ENCODE assay signal across 9 cellular contexts in genomic region chr14:58238252-58239247, GRCh38. TPM values are rescaled to one million over a fixed set of nuclear protein-coding genes. Genes with fewer than 3 reads are reported as not detected.
DNase-seq lines count a peak whose midpoint lies in the region; ATAC-seq and TF ChIP-seq lines count a peak whose summit lies in the region.
"Had no signal": no experiment of that assay in that cellular context is flagged by ENCODE, and none has a peak within 500 bp of the region (broad histone marks: within the 10 kb centered on the region; RNA-seq: fewer than 3 reads in every experiment).

No MANE protein-coding gene starts in this region.

- H3K36me3 ChIP-seq in iPS-15b (ENCODE audit: control insufficient read depth, insufficient read depth, low read length) (no peaks in the 10 kb centered on the region), smooth muscle cell (ENCODE audit: low read depth) (no peaks in the 10 kb centered on the region)

- peak overlapping the region; percentile 81 for H3K27ac ChIP-seq in smooth muscle cell (ENCODE audit: low read depth)

- no peaks in the 10 kb centered on the region for H3K79me2 ChIP-seq in smooth muscle cell (ENCODE audit: low read depth)

- H4K20me1 ChIP-seq in smooth muscle cell (ENCODE audit: low read depth) = no peaks in the 10 kb centered on the region

- peak overlapping the region; percentile 51 for H2AFZ ChIP-seq in smooth muscle cell (ENCODE audit: low read depth)

- peak overlapping the region; percentile 43 for H3K4me3 ChIP-seq in iPS-15b (ENCODE audit: low read depth, low read length)
- peak overlapping the region; percentile 91 for H3K4me3 ChIP-seq in smooth muscle cell

- H3K27me3 ChIP-seq in iPS-15b (ENCODE audit: control insufficient read depth, insufficient read depth, low read length) (no peaks in the 10 kb centered on the region), smooth muscle cell (ENCODE audit: low read depth) (no peaks in the 10 kb centered on the region)

- H3K9ac ChIP-seq in iPS-15b (ENCODE audit: low read depth, low read length) = no peak overlapping the region
- peak overlapping the region; percentile 68 for H3K9ac ChIP-seq in smooth muscle cell (ENCODE audit: low read depth)

- peaks cover 12% of the 10 kb centered on the region for H3K4me1 Mint-ChIP-seq in activated T-cell treated with anti-CD3 and anti-CD28 coated beads, Interleukin-2, amount 50 U/mL, for 72 hours (ENCODE audit: low read depth)
- peaks cover 16% of the 10 kb centered on the region for H3K4me1 Mint-ChIP-seq in activated T-helper 17 cell treated with anti-CD3 and anti-CD28 coated beads, Interleukin-2, amount 50 U/mL, for 72 hours

- H3K27me3 Mint-ChIP-seq in activated T-cell treated with anti-CD3 and anti-CD28 coated beads, Interleukin-2, amount 50 U/mL, for 72 hours (ENCODE audit: low read depth) = no peaks in the 10 kb centered on the region
- no peaks in the 10 kb centered on the region for H3K27me3 Mint-ChIP-seq in activated T-helper 17 cell treated with anti-CD3 and anti-CD28 coated beads, Interleukin-2, amount 50 U/mL, for 72 hours

- H3K9me3 Mint-ChIP-seq in activated T-cell treated with anti-CD3 and anti-CD28 coated beads, Interleukin-2, amount 50 U/mL, for 72 hours = no peaks in the 10 kb centered on the region
- no peaks in the 10 kb centered on the region for H3K9me3 Mint-ChIP-seq in activated T-helper 17 cell treated with anti-CD3 and anti-CD28 coated beads, Interleukin-2, amount 50 U/mL, for 72 hours
- H3K9me3 Mint-ChIP-seq: activated T-cell treated with anti-CD3 and anti-CD28 coated beads, Interleukin-2, amount 50 U/mL, for 4 hours had no signal

- 44% methylated on average over 16 of the region's 16 CpGs for WGBS in smooth muscle cell (ENCODE audit: low lambda C conversion rate)

- H3K4me3 Mint-ChIP-seq in activated T-cell treated with anti-CD3 and anti-CD28 coated beads, Interleukin-2, amount 50 U/mL, for 72 hours = no peak overlapping the region
- H3K4me3 Mint-ChIP-seq in activated T-helper 17 cell treated with anti-CD3 and anti-CD28 coated beads, Interleukin-2, amount 50 U/mL, for 72 hours = no peak overlapping the region
- H3K4me3 Mint-ChIP-seq: activated T-cell treated with anti-CD3 and anti-CD28 coated beads, Interleukin-2, amount 50 U/mL, for 4 hours had no signal

- peaks cover 0 to 1% of the 10 kb centered on the region in 2 donors for H3K36me3 Mint-ChIP-seq in activated T-cell treated with anti-CD3 and anti-CD28 coated beads, Interleukin-2, amount 50 U/mL, for 72 hours (ENCODE audit: insufficient read depth in 2 of 2)
- peaks cover 20% of the 10 kb centered on the region for H3K36me3 Mint-ChIP-seq in activated T-helper 17 cell treated with anti-CD3 and anti-CD28 coated beads, Interleukin-2, amount 50 U/mL, for 72 hours (ENCODE audit: low read depth)

- no peaks in the 10 kb centered on the region for H3K9me3 ChIP-seq in iPS-15b (ENCODE audit: control insufficient read depth, insufficient read depth, low read length)
- H3K9me3 ChIP-seq in smooth muscle cell (replicated peaks; ENCODE audit: low read depth) = no peaks in the 10 kb centered on the region

- ATAC-seq in activated T-cell treated with anti-CD3 and anti-CD28 coated beads, Interleukin-2, amount 50 U/mL, for 72 hours (replicated peaks in 1 of 2) = peak; percentile 35 to 38
- ATAC-seq in activated T-helper 17 cell treated with anti-CD3 and anti-CD28 coated beads, Interleukin-2, amount 50 U/mL, for 72 hours (replicated peaks) = peak; percentile 51

- peak in 1 of 2 donors; percentile 25 for DNase-seq in activated T-cell treated with anti-CD3 and anti-CD28 coated beads, Interleukin-2, amount 50 U/mL, for 72 hours
- DNase-seq in activated T-cell treated with anti-CD3 and anti-CD28 coated beads for 4 hours = no peak
- DNase-seq in smooth muscle cell (lab: John Stamatoyannopoulos, UW; ENCODE audit: unreplicated experiment) = no peak
- no peak for DNase-seq in putamen (ENCODE audit: low spot score)
- no peak for DNase-seq in NK-92 treated with Interleukin-12 subunit alpha and Interleukin-12 subunit beta, amount 100 ng/mL, for 24 hours (lab: John Stamatoyannopoulos, UW)
- no peak for DNase-seq in NCI-H1694 treated with DMSO at 0.1 percent for 48 hours (lab: John Stamatoyannopoulos, UW)
- DNase-seq: activated T-cell treated with anti-CD3 and anti-CD28 coated beads, Interleukin-2, amount 50 U/mL, for 4 hours had no signal

- peaks cover 20% of the 10 kb centered on the region for H3F3A ChIP-seq in smooth muscle cell (ENCODE audit: low read depth)

- H3K27ac Mint-ChIP-seq in activated T-cell treated with anti-CD3 and anti-CD28 coated beads, Interleukin-2, amount 50 U/mL, for 72 hours = no peak overlapping the region
- H3K27ac Mint-ChIP-seq in activated T-helper 17 cell treated with anti-CD3 and anti-CD28 coated beads, Interleukin-2, amount 50 U/mL, for 72 hours = no peak overlapping the region

- TF ChIP-seq CTCF in smooth muscle cell (IDR thresholded peaks at IDR 0.05; ENCODE audit: borderline replicate concordance, insufficient read depth, poor library complexity, severe bottlenecking) = no peak

- peak overlapping the region; percentile 87 for H3K4me2 ChIP-seq in smooth muscle cell

- H3K4me1 ChIP-seq in iPS-15b (ENCODE audit: control insufficient read depth, insufficient read depth, low read length) = peaks cover 12% of the 10 kb centered on the region
- peaks cover 8% of the 10 kb centered on the region for H3K4me1 ChIP-seq in smooth muscle cell (ENCODE audit: low read depth)

RNA-seq across cellular contexts. Expression of gene PSMA3, which starts 6.1 kb away (rescaled TPM):
- 100 to 1,000 TPM; 177 to 194 TPM for total RNA-seq in activated T-cell treated with anti-CD3 and anti-CD28 coated beads, Interleukin-2, amount 50 U/mL, for 72 hours
- total RNA-seq in activated T-helper 17 cell treated with anti-CD3 and anti-CD28 coated beads, Interleukin-2, amount 50 U/mL, for 72 hours = 100 to 1,000 TPM; 190 to 352 TPM
- total RNA-seq in smooth muscle cell = 133 and 139 TPM in 2 replicates
- polyA plus RNA-seq in smooth muscle cell = 181 and 189 TPM in 2 replicates

RNA-seq across cellular contexts. Expression of gene ACTR10, which starts 38.6 kb away (rescaled TPM):
- 10 to 100 TPM; 44.6 to 47.0 TPM for total RNA-seq in activated T-cell treated with anti-CD3 and anti-CD28 coated beads, Interleukin-2, amount 50 U/mL, for 72 hours
- total RNA-seq in activated T-helper 17 cell treated with anti-CD3 and anti-CD28 coated beads, Interleukin-2, amount 50 U/mL, for 72 hours = 10 to 100 TPM; 33.4 to 37.0 TPM
- total RNA-seq in smooth muscle cell = 133 and 149 TPM in 2 replicates
- 109 and 131 TPM in 2 replicates for polyA plus RNA-seq in smooth muscle cell

RNA-seq across cellular contexts. Expression of gene ARID4A, which starts 59.8 kb away (rescaled TPM):
- total RNA-seq in activated T-cell treated with anti-CD3 and anti-CD28 coated beads, Interleukin-2, amount 50 U/mL, for 72 hours = 10 to 100 TPM; 33.9 to 42.2 TPM
- 10 to 100 TPM; 31.2 to 40.8 TPM for total RNA-seq in activated T-helper 17 cell treated with anti-CD3 and anti-CD28 coated beads, Interleukin-2, amount 50 U/mL, for 72 hours
- 14.1 and 14.6 TPM in 2 replicates for total RNA-seq in smooth muscle cell
- 18.4 and 24.9 TPM in 2 replicates for polyA plus RNA-seq in smooth muscle cell
